In genomic region chr1:145996433-145997155, GRCh38 we compare ENCODE assay signal across 1 cellular context.
TF ChIP-seq lines count a peak whose summit lies in the region.

TXNIP (minus strand) TSS chr1:145996579; CDS start chr1:145996266, 313 bp downstream.

TF ChIP-seq in K562, 482 proteins besides CTCF, POLR2A, EP300 and RAD21 (continued from another document and continues in another):
- no peak for TF ChIP-seq ADNP (tag; IDR thresholded peaks at IDR 0.05)
- no peak for TF ChIP-seq SREBF2 (CRISPR knock-in tag; IDR thresholded peaks at IDR 0.05)
- TF ChIP-seq REST (CRISPR knock-in tag; IDR thresholded peaks at IDR 0.05; ENCODE audit: low read depth) = no peak
- TF ChIP-seq TFAM (CRISPR knock-in tag; conservative IDR thresholded peaks at IDR 0.05) = no peak
- no peak for TF ChIP-seq ETS1 (conservative IDR thresholded peaks at IDR 0.05; ENCODE audit: control insufficient read depth, low read depth, low read length)
- peak; percentile 89; the same call in 1 of the 2 replicates for TF ChIP-seq MBD2 (IDR thresholded peaks at IDR 0.05; ENCODE audit: borderline replicate concordance, low read depth)
- TF ChIP-seq NUFIP1 (IDR thresholded peaks at IDR 0.05; ENCODE audit: partially characterized antibody) = no peak
- no peak for TF ChIP-seq ZNF280A (IDR thresholded peaks at IDR 0.05; ENCODE audit: low read depth, partially characterized antibody)
- no peak for TF ChIP-seq E2F4 (CRISPR knock-in tag; IDR thresholded peaks at IDR 0.05; ENCODE audit: low read depth)
- no peak for TF ChIP-seq ZNF609 (CRISPR knock-in tag; IDR thresholded peaks at IDR 0.05; ENCODE audit: borderline replicate concordance)
- TF ChIP-seq ZNF224 (CRISPR knock-in tag; IDR thresholded peaks at IDR 0.05) = no peak
- peak; percentile 64 for TF ChIP-seq ARID1B (IDR thresholded peaks at IDR 0.05)
- TF ChIP-seq THAP12 (CRISPR knock-in tag; IDR thresholded peaks at IDR 0.05) = 0 out of 2 replicates have a peak, but pooled peaks have one; percentile 9
- TF ChIP-seq PHTF2 (CRISPR knock-in tag; IDR thresholded peaks at IDR 0.05) = no peak
- peak; percentile 41; the same call in 1 of the 2 replicates for TF ChIP-seq ZBED1 (IDR thresholded peaks at IDR 0.05)
- TF ChIP-seq FOXJ2 (tag; IDR thresholded peaks at IDR 0.05) = peak; percentile 98
- TF ChIP-seq DDX20 (tag; IDR thresholded peaks at IDR 0.05; ENCODE audit: low read depth) = no peak
- peak; percentile 83 to 91 for TF ChIP-seq AFF1 (IDR thresholded peaks at IDR 0.05; ENCODE audit: low read depth in 1 of 2, partially characterized antibody in 2 of 2)
- TF ChIP-seq SIX5 (IDR thresholded peaks at IDR 0.05; ENCODE audit: borderline replicate concordance in 1 of 2, insufficient read depth in 1 of 2, low read depth in 1 of 2, low read length in 2 of 2) = no peak
- no peak for TF ChIP-seq FOXJ3 (CRISPR knock-in tag; IDR thresholded peaks at IDR 0.05)
- TF ChIP-seq SRSF1 (IDR thresholded peaks at IDR 0.05; ENCODE audit: low read depth, low read length) = no peak
- TF ChIP-seq ARID3A (IDR thresholded peaks at IDR 0.05; ENCODE audit: borderline replicate concordance, low read depth, low read length) = 0 out of 2 replicates have a peak, but pooled peaks have one; percentile 7
- no peak for TF ChIP-seq THRAP3 (IDR thresholded peaks at IDR 0.05; ENCODE audit: borderline replicate concordance)
- TF ChIP-seq NBN (IDR thresholded peaks at IDR 0.05; ENCODE audit: low read depth) = 0 out of 2 replicates have a peak, but pooled peaks have one; percentile 61
- TF ChIP-seq CAMTA2 (CRISPR knock-in tag; conservative IDR thresholded peaks at IDR 0.05) = no peak
- no peak for TF ChIP-seq CBFA2T3 (IDR thresholded peaks at IDR 0.05)
- no peak for TF ChIP-seq ZSCAN32 (CRISPR knock-in tag; IDR thresholded peaks at IDR 0.05)
- TF ChIP-seq ZNF740 (CRISPR knock-in tag; IDR thresholded peaks at IDR 0.05) = no peak
- TF ChIP-seq ZNF740 (tag; IDR thresholded peaks at IDR 0.05) = no peak
- TF ChIP-seq IRF1 (CRISPR knock-in tag; IDR thresholded peaks at IDR 0.05; ENCODE audit: borderline replicate concordance) = no peak
